ENCODE assay signal across 20 cellular contexts in the genomic region with DNA sequence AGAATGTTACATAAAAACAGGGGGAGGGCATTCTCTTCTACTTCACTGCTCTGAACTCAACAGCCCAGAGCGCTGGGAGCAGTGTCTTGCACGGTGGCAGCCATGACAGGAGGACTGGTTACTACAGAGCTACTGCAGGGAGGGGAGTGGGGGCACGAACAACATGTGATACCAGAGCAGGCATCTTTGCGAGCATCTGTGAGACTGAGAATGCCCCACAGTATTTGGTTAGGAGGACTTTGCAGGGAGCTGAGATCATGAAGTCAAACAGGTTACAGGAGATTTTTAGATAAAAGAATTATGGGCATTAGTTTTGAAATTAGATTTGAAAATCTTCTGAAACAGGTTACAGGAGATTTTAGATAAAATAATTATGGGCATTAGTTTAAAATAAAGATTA.
"Had no signal": no experiment of that assay in that cellular context is flagged by ENCODE, and none has a peak within 500 bp of the region (broad histone marks: within the 10 kb centered on the region; RNA-seq: fewer than 3 reads in every experiment).

No MANE protein-coding gene starts in this region.

- H3K27ac ChIP-seq: adrenal gland, breast epithelium, gastrocnemius medialis, heart left ventricle, left ventricle myocardium inferior, ovary, right lobe of liver, thoracic aorta had no signal

- DNase-seq: activated CD4-positive, alpha-beta T cell treated with anti-CD3 and anti-CD28 coated beads for 36 hours; activated CD4-positive, alpha-beta T cell treated with anti-CD3 and anti-CD28 coated beads, Interleukin-2, amount 50 U/mL, for 48 hours; activated gamma-delta T cell; adrenal gland; cerebellar nuclear complex; effector CD4-positive, alpha-beta T cell; gastrocnemius medialis; heart left ventricle; left ventricle myocardium inferior; mammary epithelial cell; ovary; right lobe of liver; stimulated activated CD4-positive, alpha-beta T cell treated with anti-CD3 and anti-CD28 coated beads, Interleukin-4, amount 100 ng/mL, for 1 hour; T-helper 2 cell had no signal

- H3K27me3 ChIP-seq: adrenal gland, breast epithelium, gastrocnemius medialis, ovary, right lobe of liver had no signal

- H3K4me1 ChIP-seq: adrenal gland, breast epithelium, gastrocnemius medialis, heart left ventricle, left ventricle myocardium inferior, right lobe of liver had no signal

- H3K4me2 ChIP-seq: smooth muscle cell had no signal

- H3K4me3 Mint-ChIP-seq: activated CD4-positive, alpha-beta T cell treated with anti-CD3 and anti-CD28 coated beads for 36 hours; activated naive CD4-positive, alpha-beta T cell treated with anti-CD3 and anti-CD28 coated beads, Interleukin-2, amount 50 U/mL, for 24 hours; neural crest cell had no signal

- H3K9me3 Mint-ChIP-seq: activated naive CD4-positive, alpha-beta T cell treated with anti-CD3 and anti-CD28 coated beads, Interleukin-2, amount 50 U/mL, for 24 hours had no signal

- H3K9me3 ChIP-seq: adrenal gland, breast epithelium, gastrocnemius medialis, heart left ventricle, left ventricle myocardium inferior, ovary, right lobe of liver, thoracic aorta had no signal

- FAIRE-seq: astrocyte had no signal

- H3K27ac Mint-ChIP-seq: activated CD4-positive, alpha-beta T cell treated with anti-CD3 and anti-CD28 coated beads for 36 hours; activated naive CD4-positive, alpha-beta T cell treated with anti-CD3 and anti-CD28 coated beads, Interleukin-2, amount 50 U/mL, for 24 hours had no signal

- H3K4me3 ChIP-seq: adrenal gland, breast epithelium, gastrocnemius medialis, heart left ventricle, left ventricle myocardium inferior, ovary, right lobe of liver, smooth muscle cell, thoracic aorta had no signal

- H3K4me1 Mint-ChIP-seq: activated naive CD4-positive, alpha-beta T cell treated with anti-CD3 and anti-CD28 coated beads, Interleukin-2, amount 50 U/mL, for 24 hours; neural crest cell had no signal

- ATAC-seq: activated CD4-positive, alpha-beta T cell treated with anti-CD3 and anti-CD28 coated beads for 36 hours; gastrocnemius medialis; heart left ventricle; right lobe of liver had no signal

- H3K36me3 ChIP-seq: adrenal gland, breast epithelium, gastrocnemius medialis, heart left ventricle, left ventricle myocardium inferior, ovary, right lobe of liver, thoracic aorta had no signal
